ENCODE assay signal across 17 cellular contexts in the genomic region with DNA sequence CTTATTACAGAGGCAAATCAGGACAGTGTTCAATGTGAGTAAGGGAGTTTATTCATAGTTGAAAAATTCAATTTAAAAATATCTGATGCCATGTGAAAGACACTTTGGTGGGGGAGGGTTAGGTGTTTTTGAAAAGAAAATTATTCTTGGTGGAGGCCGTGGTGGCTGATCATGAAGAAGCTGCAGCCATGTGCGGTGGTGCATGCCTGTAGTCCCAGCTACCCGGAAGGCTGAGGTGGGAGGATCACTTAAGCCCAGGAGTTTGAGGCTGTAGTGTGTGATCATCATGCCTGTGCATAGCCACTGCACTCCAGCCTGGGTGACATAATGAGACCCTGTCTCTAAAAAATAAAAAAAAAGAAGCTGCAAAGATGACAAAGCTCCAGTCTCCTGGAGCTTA. TPM values are rescaled to one million over a fixed set of nuclear protein-coding genes. Genes with fewer than 3 reads are reported as not detected.
A peak's percentile ranks its signal among the peaks of the same experiment; 100 is the strongest.
DNase-seq lines count a peak whose midpoint lies in the region; TF ChIP-seq lines count a peak whose summit lies in the region.
"Had no signal": no experiment of that assay in that cellular context is flagged by ENCODE, and none has a peak within 500 bp of the region (broad histone marks: within the 10 kb centered on the region; RNA-seq: fewer than 3 reads in every experiment).

No MANE protein-coding gene starts in this region.

- intact Hi-C loops in CD14-positive monocyte (cut with micrococcal nuclease) (no loop called here), tibial artery (cut with DNase I; ENCODE audit: low total_unique reads) (no loop called here)

- DNase-seq in CD14-positive monocyte (ENCODE audit: low spot score), result no peak
- DNase-seq in GM12865 (ENCODE audit: low read depth), result peak; percentile 27
- peak; percentile 36 for DNase-seq in left kidney (ENCODE audit: low read depth, low spot score)
- DNase-seq in epidermal melanocyte (ENCODE audit: insufficient read length, low spot score), result no peak
- no peak for DNase-seq in stimulated activated CD4-positive, alpha-beta T cell treated with anti-CD3 and anti-CD28 coated beads, Interleukin-4, amount 100 ng/mL, for 1 hour
- DNase-seq in tibial artery, result no peak
- DNase-seq: EL; H9; left colon; MM.1S; NCI-H187 treated with DMSO at 0.1 percent for 48 hours; posterior cingulate gyrus; small intestine; stimulated activated naive CD4-positive, alpha-beta T cell had no signal

- peaks cover 44% of the 10 kb centered on the region for H3K4me1 Mint-ChIP-seq in CD14-positive monocyte
- H3K4me1 Mint-ChIP-seq in IgD-negative memory B cell, result peaks cover 48 to 60% (median 52%) of the 10 kb centered on the region in 3 donors

- H3K9me3 Mint-ChIP-seq in CD14-positive monocyte, result peaks cover 0 to 1% (median 0%) of the 10 kb centered on the region in 7 donors
- no peaks in the 10 kb centered on the region for H3K9me3 Mint-ChIP-seq in IgD-negative memory B cell
- H3K9me3 Mint-ChIP-seq: activated T-helper 1 cell treated with anti-CD3 and anti-CD28 coated beads, Interleukin-12 subunit alpha, Interleukin-12 subunit beta, Interleukin-2, Interleukin-4 antibody, amounts not matched to agents 30 ng/mL and 10 ng/mL and 1 ng/mL, durations not matched to agents 14 hours and 24 hours and 36 hours had no signal

- H3K36me3 Mint-ChIP-seq in CD14-positive monocyte (peaks cover 3 to 12% of the 10 kb centered on the region in 2 donors), IgD-negative memory B cell (peaks cover 2% of the 10 kb centered on the region)
- H3K36me3 Mint-ChIP-seq: type B pancreatic cell had no signal

- no peak for TF ChIP-seq CTCF in CD14-positive monocyte (IDR thresholded peaks at IDR 0.05)
- TF ChIP-seq CTCF in GM12865 (IDR thresholded peaks at IDR 0.05; ENCODE audit: insufficient read depth, low read depth, low read length, missing control alignments), result no peak
- no peak for TF ChIP-seq CTCF in tibial artery (IDR thresholded peaks at IDR 0.05)

- H3K36me3 ChIP-seq in tibial artery, result no peaks in the 10 kb centered on the region

- no peaks in the 10 kb centered on the region for H3K27me3 ChIP-seq in tibial artery

- peak overlapping the region in 4 of 7 donors; percentile 38 to 92 (median 83) for H3K27ac Mint-ChIP-seq in CD14-positive monocyte
- peak overlapping the region; percentile 0 to 59 (median 2) for H3K27ac Mint-ChIP-seq in IgD-negative memory B cell
- H3K27ac Mint-ChIP-seq: activated T-helper 1 cell treated with anti-CD3 and anti-CD28 coated beads, Interleukin-12 subunit alpha, Interleukin-12 subunit beta, Interleukin-2, Interleukin-4 antibody, amounts not matched to agents 30 ng/mL and 10 ng/mL and 1 ng/mL, durations not matched to agents 14 hours and 24 hours and 36 hours; H9; type B pancreatic cell had no signal

- no peaks in the 10 kb centered on the region for H3K27me3 Mint-ChIP-seq in CD14-positive monocyte (ENCODE audit: low read depth in 3 of 3)
- H3K27me3 Mint-ChIP-seq in IgD-negative memory B cell, result peaks cover 2% of the 10 kb centered on the region
- H3K27me3 Mint-ChIP-seq: type B pancreatic cell had no signal

- H3K4me1 ChIP-seq in tibial artery, result peaks cover 0 to 25% (median 2%) of the 10 kb centered on the region in 4 donors

- no peak overlapping the region for H3K4me3 Mint-ChIP-seq in CD14-positive monocyte
- H3K4me3 Mint-ChIP-seq in IgD-negative memory B cell, result peak overlapping the region in 3 of 4 donors; percentile 19 to 76 (median 36)
- H3K4me3 Mint-ChIP-seq: activated T-helper 1 cell treated with anti-CD3 and anti-CD28 coated beads, Interleukin-12 subunit alpha, Interleukin-12 subunit beta, Interleukin-2, Interleukin-4 antibody, amounts not matched to agents 30 ng/mL and 10 ng/mL and 1 ng/mL, durations not matched to agents 14 hours and 24 hours and 36 hours; H9; type B pancreatic cell had no signal

- H3K4me3 ChIP-seq in GM12865 (ENCODE audit: low read depth, low read length), result no peak overlapping the region
- no peak overlapping the region for H3K4me3 ChIP-seq in tibial artery

- H3K9me3 ChIP-seq in tibial artery, result no peaks in the 10 kb centered on the region

- H3K27ac ChIP-seq in tibial artery, result no peak overlapping the region

RNA-seq across cellular contexts. Expression of a gene that starts 28.6 kb away (rescaled TPM):
- polyA plus RNA-seq in CD14-positive monocyte (1 to 10 TPM; 6.5 to 9.1 TPM), IgD-negative memory B cell (6.0 TPM)

Comparison
In these comparisons a context has a peak if more than half of its experiments do, and no peak if none do; other contexts are left out.
1. DNase-seq: peak in GM12865 (single experiment) and left kidney (single experiment); none in CD14-positive monocyte (single experiment), epidermal melanocyte (single experiment), stimulated activated CD4-positive, alpha-beta T cell treated with anti-CD3 and anti-CD28 coated beads, Interleukin-4, amount 100 ng/mL, for 1 hour (single experiment) and tibial artery (0 of 2).
2. H3K4me3 Mint-ChIP-seq: peak in IgD-negative memory B cell (3 of 4); none in CD14-positive monocyte (0 of 2).